ENCODE assay signal across 20 cellular contexts in genomic region chr11:8785998-8786397, GRCh38.
DNase-seq lines count a peak whose midpoint lies in the region; ATAC-seq and TF ChIP-seq lines count a peak whose summit lies in the region.
"Had no signal": no experiment of that assay in that cellular context is flagged by ENCODE, and none has a peak within 500 bp of the region (broad histone marks: within the 10 kb centered on the region; RNA-seq: fewer than 3 reads in every experiment).

No MANE protein-coding gene starts in this region.

- H3K27me3 ChIP-seq in right atrium auricular region (no peaks in the 10 kb centered on the region), heart right ventricle (no peaks in the 10 kb centered on the region), esophagus squamous epithelium (no peaks in the 10 kb centered on the region), stomach (no peaks in the 10 kb centered on the region)
- H3K27me3 ChIP-seq: BLaER1 had no signal

- ATAC-seq in heart right ventricle = no peak
- ATAC-seq: CD8-positive, alpha-beta T cell; GM12878; HCT116 had no signal

- peak overlapping the region; percentile 53 to 61 for H3K27ac ChIP-seq in right atrium auricular region
- peak overlapping the region in 3 of 10 donors; percentile 30 to 49 (median 33) for H3K27ac ChIP-seq in heart right ventricle
- H3K27ac ChIP-seq in esophagus squamous epithelium = peak overlapping the region in 3 of 4 donors; percentile 39 to 63 (median 54)
- H3K27ac ChIP-seq in stomach = peak overlapping the region in 3 of 5 donors; percentile 44 to 75 (median 59)
- H3K27ac ChIP-seq: BLaER1, HL-60 had no signal

- H3K4me3 ChIP-seq in right atrium auricular region (no peak overlapping the region), heart right ventricle (no peak overlapping the region), esophagus squamous epithelium (no peak overlapping the region), stomach (no peak overlapping the region)
- H3K4me3 ChIP-seq: BLaER1, GM12878 had no signal

- TF ChIP-seq POLR2A in esophagus squamous epithelium (IDR thresholded peaks at IDR 0.05) (no peak), stomach (IDR thresholded peaks at IDR 0.05) (no peak)

- H3K9me3 ChIP-seq in right atrium auricular region = no peaks in the 10 kb centered on the region
- H3K9me3 ChIP-seq in heart right ventricle = no peaks in the 10 kb centered on the region
- no peaks in the 10 kb centered on the region for H3K9me3 ChIP-seq in esophagus squamous epithelium
- H3K9me3 ChIP-seq in stomach = no peaks in the 10 kb centered on the region
- H3K9me3 ChIP-seq: BLaER1 had no signal

- peaks cover 0 to 54% of the 10 kb centered on the region in 2 donors for H3K4me1 ChIP-seq in right atrium auricular region
- H3K4me1 ChIP-seq in heart right ventricle = peaks cover 8 to 64% (median 47%) of the 10 kb centered on the region in 9 donors
- peaks cover 0 to 52% (median 26%) of the 10 kb centered on the region in 3 donors for H3K4me1 ChIP-seq in esophagus squamous epithelium
- peaks cover 25 to 91% (median 67%) of the 10 kb centered on the region in 4 donors for H3K4me1 ChIP-seq in stomach

- intact Hi-C loops in heart right ventricle (cut with DNase I) (no loop called here), esophagus squamous epithelium (cut with DNase I) (no loop called here), stomach (cut with DNase I; ENCODE audit: low total_unique reads) (no loop called here)

- TF ChIP-seq CTCF in right atrium auricular region (IDR thresholded peaks at IDR 0.05) (no peak), heart right ventricle (IDR thresholded peaks at IDR 0.05) (no peak), esophagus squamous epithelium (IDR thresholded peaks at IDR 0.05) (no peak), stomach (IDR thresholded peaks at IDR 0.05) (no peak)

- H3K36me3 ChIP-seq in right atrium auricular region = no peaks in the 10 kb centered on the region
- H3K36me3 ChIP-seq in heart right ventricle = peaks cover 0 to 4% (median 0%) of the 10 kb centered on the region in 9 donors
- no peaks in the 10 kb centered on the region for H3K36me3 ChIP-seq in esophagus squamous epithelium
- no peaks in the 10 kb centered on the region for H3K36me3 ChIP-seq in stomach
- H3K36me3 ChIP-seq: BLaER1 had no signal

- TF ChIP-seq EP300 in stomach (IDR thresholded peaks at IDR 0.05) = no peak

- WGBS in heart right ventricle, 2 donors = 75 to 78% methylated on average over 2 of the region's 2 CpGs
- 59 to 63% methylated on average over 2 of the region's 2 CpGs for WGBS in esophagus squamous epithelium, 2 donors
- WGBS in stomach, 5 donors = 78 to 92% (median 86%) methylated on average over 2 of the region's 2 CpGs

- DNase-seq in right atrium auricular region (ENCODE audit: low spot score) = no peak
- DNase-seq in heart right ventricle = no peak
- no peak for DNase-seq in esophagus squamous epithelium (lab: John Stamatoyannopoulos, UW)
- no peak for DNase-seq in stomach
- DNase-seq in islet precursor cell = no peak
- no peak for DNase-seq in UCSD-AML1 (lab: John Stamatoyannopoulos, UW; ENCODE audit: unreplicated experiment)
- DNase-seq in NCI-H1436 treated with DMSO at 0.1 percent for 48 hours (lab: John Stamatoyannopoulos, UW) = no peak
- DNase-seq in C1 segment of cervical spinal cord (lab: John Stamatoyannopoulos, UW) = no peak
- DNase-seq: 8988T; Calu3; CD8-positive, alpha-beta T cell; DMS79 treated with DMSO at 0.1 percent for 48 hours; GF-D8; GOT3; H7; HFFc6 had no signal
